In the genomic region with DNA sequence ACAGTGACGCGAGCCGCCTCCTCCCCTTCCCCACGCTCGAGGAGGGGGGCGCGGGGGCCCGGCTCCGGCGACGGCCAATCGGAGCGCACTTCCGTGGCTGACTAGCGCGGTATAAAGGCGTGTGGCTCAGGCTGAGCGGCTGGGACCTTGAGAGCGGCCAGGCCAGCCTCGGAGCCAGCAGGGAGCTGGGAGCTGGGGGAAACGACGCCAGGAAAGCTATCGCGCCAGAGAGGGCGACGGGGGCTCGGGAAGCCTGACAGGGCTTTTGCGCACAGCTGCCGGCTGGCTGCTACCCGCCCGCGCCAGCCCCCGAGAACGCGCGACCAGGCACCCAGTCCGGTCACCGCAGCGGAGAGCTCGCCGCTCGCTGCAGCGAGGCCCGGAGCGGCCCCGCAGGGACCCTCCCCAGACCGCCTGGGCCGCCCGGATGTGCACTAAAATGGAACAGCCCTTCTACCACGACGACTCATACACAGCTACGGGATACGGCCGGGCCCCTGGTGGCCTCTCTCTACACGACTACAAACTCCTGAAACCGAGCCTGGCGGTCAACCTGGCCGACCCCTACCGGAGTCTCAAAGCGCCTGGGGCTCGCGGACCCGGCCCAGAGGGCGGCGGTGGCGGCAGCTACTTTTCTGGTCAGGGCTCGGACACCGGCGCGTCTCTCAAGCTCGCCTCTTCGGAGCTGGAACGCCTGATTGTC, we compare ENCODE assay signal across 8 cellular contexts. TPM values are rescaled to one million over a fixed set of nuclear protein-coding genes. Genes with fewer than 3 reads are reported as not detected.
DNase-seq lines count a peak whose midpoint lies in the region; ATAC-seq, FAIRE-seq and TF ChIP-seq lines count a peak whose summit lies in the region.

A gene (plus strand): TSS at position 142 of the 703 bp plus-strand sequence. CDS start 286 bp downstream, at position 428.

- H3K4me3 Mint-ChIP-seq in T-cell: peak within 1 kb of the TSS; percentile 92

- peak; percentile 43 to 58 (median 54) for ATAC-seq in T-cell (replicated peaks in 1 of 4)

- peak; percentile 100 for TF ChIP-seq POLR2A in tibial nerve (IDR thresholded peaks at IDR 0.05)

- peak within 1 kb of the TSS; percentile 58; the same call in 1 of the 2 replicates for H3K27ac ChIP-seq in HEK293 (ENCODE audit: extremely low read depth, low read depth, low read length)
- peak within 1 kb of the TSS; percentile 100 for H3K27ac ChIP-seq in adipose tissue (ENCODE audit: low read depth, low read length)
- peak within 1 kb of the TSS; percentile 82 for H3K27ac ChIP-seq in cardiac muscle cell
- H3K27ac ChIP-seq in tibial nerve: peak within 1 kb of the TSS; percentile 99 to 100 (median 99)

- CTCF ChIA-PET in HEK293 (lab: Yijun Ruan, JAX): interaction anchor here (0.6 to 16.5 kb wide), 5 partner anchors 14 to 74 kb away, joined by 4 to 386 read pairs (median 5); a partner anchor contains a TSS
- CTCF ChIA-PET in T-cell (lab: Charles Lee): interaction anchor here in 1 of 2 donors (0.5 to 3.6 kb wide), 4 partner anchors 9 to 26 kb away, joined by 3 to 20 read pairs (median 6); no protein-coding TSS in a partner anchor

- POLR2A ChIA-PET in HEK293 (lab: Yijun Ruan, JAX) (interaction anchor here (0.8 to 3.6 kb wide), 19 partner anchors 8 to 142 kb away, joined by 3 to 42 read pairs (median 4); a partner anchor contains a TSS), T-cell (lab: Charles Lee) (interaction anchor here (0.5 to 3.7 kb wide), 15 partner anchors 8 to 1055 kb away, joined by 3 to 45 read pairs (median 4); a partner anchor contains a TSS)

- H3K4me1 ChIP-seq in HEK293 (ENCODE audit: control insufficient read depth, insufficient read depth, low read length): peaks cover 21% of the 10 kb centered on the region
- peaks cover 18% of the 10 kb centered on the region for H3K4me1 ChIP-seq in cardiac muscle cell (ENCODE audit: low read depth)
- H3K4me1 ChIP-seq in tibial nerve: peaks cover 0 to 62% (median 43%) of the 10 kb centered on the region in 4 donors

- peaks cover 1% of the 10 kb centered on the region for H3K36me3 Mint-ChIP-seq in T-cell

- peak within 1 kb of the TSS; percentile 96 to 99 for H3K27ac Mint-ChIP-seq in T-cell

- DNase-seq in NCI-H1436 (lab: John Stamatoyannopoulos, UW) (peak; percentile 92), T-cell (peak; percentile 88 to 99 (median 97)), cardiac muscle cell (ENCODE audit: low read depth in 1 of 2, low spot score in 1 of 2) (peak; percentile 95 to 99), pons (ENCODE audit: low spot score) (peak; percentile 97), tibial nerve (ENCODE audit: low spot score in 2 of 2) (peak; percentile 96 to 97)

- H3K36me3 ChIP-seq in HEK293 (ENCODE audit: control insufficient read depth in 2 of 2, insufficient read depth in 1 of 2, low read length in 2 of 2): no peaks in the 10 kb centered on the region; a peak in 1 of 3 replicates
- H3K36me3 ChIP-seq in cardiac muscle cell: no peaks in the 10 kb centered on the region
- H3K36me3 ChIP-seq in tibial nerve: no peaks in the 10 kb centered on the region

- H3K9me3 Mint-ChIP-seq in T-cell: no peaks in the 10 kb centered on the region

- peaks cover 40 to 49% (median 46%) of the 10 kb centered on the region in 3 donors for H3K4me1 Mint-ChIP-seq in T-cell

- TF ChIP-seq CTCF in HEK293 (tag by site-specific recombination; IDR thresholded peaks at IDR 0.05): peak; percentile 49; the same call in 1 of the 2 replicates
- TF ChIP-seq CTCF in cardiac muscle cell (IDR thresholded peaks at IDR 0.05; ENCODE audit: low read depth, low read length): no peak
- peak in 2 of 5 experiments; percentile 54 to 62 for TF ChIP-seq CTCF in tibial nerve (IDR thresholded peaks at IDR 0.05)

- H3K27me3 Mint-ChIP-seq in T-cell: no peaks in the 10 kb centered on the region

- TF ChIP-seq EP300 in tibial nerve (IDR thresholded peaks at IDR 0.05): peak; percentile 99 to 100

- H3K9me3 ChIP-seq in HEK293 (ENCODE audit: control insufficient read depth, insufficient read depth, low read depth, low read length): no peaks in the 10 kb centered on the region
- no peaks in the 10 kb centered on the region for H3K9me3 ChIP-seq in cardiac muscle cell (ENCODE audit: low read depth)
- H3K9me3 ChIP-seq in tibial nerve: no peaks in the 10 kb centered on the region

- H3K27me3 ChIP-seq in cardiac muscle cell: no peaks in the 10 kb centered on the region
- H3K27me3 ChIP-seq in tibial nerve: no peaks in the 10 kb centered on the region

- 0 to 1% (median 0%) methylated on average over 71 to 73 of the region's 73 CpGs for WGBS in adipose tissue, 3 donors
- WGBS in tibial nerve, 2 donors: 0 to 1% methylated on average over 41 to 49 of the region's 73 CpGs

- H3K4me3 ChIP-seq in HEK293 (ENCODE audit: low read depth, low read length) (peak within 1 kb of the TSS; percentile 43), cardiac muscle cell (peak within 1 kb of the TSS; percentile 42), tibial nerve (peak within 1 kb of the TSS; percentile 61 to 98 (median 79))

- peak; percentile 42 for FAIRE-seq in G401.6 (lab: Jason Lieb, UNC)

TF ChIP-seq in HEK293, 187 proteins besides CTCF, POLR2A, EP300 and RAD21 (continues in another document):
- TF ChIP-seq ZNF169 (tag by site-specific recombination; IDR thresholded peaks at IDR 0.05) (0 out of 2 replicates have a peak, but pooled peaks have one; percentile 61), ZNF76 (tag by site-specific recombination; IDR thresholded peaks at IDR 0.05; ENCODE audit: borderline replicate concordance, low read depth) (peak; percentile 70; the same call in 1 of the 2 replicates), ZNF776 (tag by site-specific recombination; IDR thresholded peaks at IDR 0.05; ENCODE audit: borderline replicate concordance) (no peak), ZFP41 (tag by site-specific recombination; IDR thresholded peaks at IDR 0.05; ENCODE audit: borderline replicate concordance) (no peak), ZFP37 (tag by site-specific recombination; IDR thresholded peaks at IDR 0.05) (peak; percentile 87), ZNF571 (tag by site-specific recombination; IDR thresholded peaks at IDR 0.05) (no peak), ZNF423 (tag by site-specific recombination; IDR thresholded peaks at IDR 0.05) (peak; percentile 70), ZFP69B (tag by site-specific recombination; IDR thresholded peaks at IDR 0.05) (peak; percentile 30; the same call in 1 of the 2 replicates), ZNF501 (tag by site-specific recombination; IDR thresholded peaks at IDR 0.05) (no peak; the same call in 1 of the 2 replicates), SP3 (tag by site-specific recombination; IDR thresholded peaks at IDR 0.05) (peak; percentile 80), ZNF24 (tag by site-specific recombination; IDR thresholded peaks at IDR 0.05) (peak; percentile 75; the same call in 1 of the 2 replicates), MEIS1 (CRISPR knock-in tag; IDR thresholded peaks at IDR 0.05; ENCODE audit: borderline replicate concordance) (no peak), BCL11B (tag by site-specific recombination; IDR thresholded peaks at IDR 0.05; ENCODE audit: low read depth) (0 out of 2 replicates have a peak, but pooled peaks have one; percentile 11)
- TF ChIP-seq, protein P1, sequence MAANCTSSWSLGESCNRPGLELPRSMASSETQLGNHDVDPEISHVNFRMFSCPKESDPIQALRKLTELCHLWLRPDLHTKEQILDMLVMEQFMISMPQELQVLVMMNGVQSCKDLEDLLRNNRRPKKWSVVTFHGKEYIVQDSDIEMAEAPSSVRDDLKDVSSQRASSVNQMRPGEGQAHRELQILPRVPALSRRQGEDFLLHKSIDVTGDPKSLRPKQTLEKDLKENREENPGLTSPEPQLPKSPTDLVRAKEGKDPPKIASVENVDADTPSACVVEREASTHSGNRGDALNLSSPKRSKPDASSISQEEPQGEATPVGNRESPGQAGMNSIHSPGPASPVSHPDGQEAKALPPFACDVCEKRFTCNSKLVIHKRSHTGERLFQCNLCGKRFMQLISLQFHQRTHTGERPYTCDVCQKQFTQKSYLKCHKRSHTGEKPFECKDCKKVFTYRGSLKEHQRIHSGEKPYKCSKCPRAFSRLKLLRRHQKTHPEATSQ (tag by site-specific recombination; IDR thresholded peaks at IDR 0.05): peak; percentile 26; the same call in 1 of the 2 replicates
- TF ChIP-seq, protein P2, sequence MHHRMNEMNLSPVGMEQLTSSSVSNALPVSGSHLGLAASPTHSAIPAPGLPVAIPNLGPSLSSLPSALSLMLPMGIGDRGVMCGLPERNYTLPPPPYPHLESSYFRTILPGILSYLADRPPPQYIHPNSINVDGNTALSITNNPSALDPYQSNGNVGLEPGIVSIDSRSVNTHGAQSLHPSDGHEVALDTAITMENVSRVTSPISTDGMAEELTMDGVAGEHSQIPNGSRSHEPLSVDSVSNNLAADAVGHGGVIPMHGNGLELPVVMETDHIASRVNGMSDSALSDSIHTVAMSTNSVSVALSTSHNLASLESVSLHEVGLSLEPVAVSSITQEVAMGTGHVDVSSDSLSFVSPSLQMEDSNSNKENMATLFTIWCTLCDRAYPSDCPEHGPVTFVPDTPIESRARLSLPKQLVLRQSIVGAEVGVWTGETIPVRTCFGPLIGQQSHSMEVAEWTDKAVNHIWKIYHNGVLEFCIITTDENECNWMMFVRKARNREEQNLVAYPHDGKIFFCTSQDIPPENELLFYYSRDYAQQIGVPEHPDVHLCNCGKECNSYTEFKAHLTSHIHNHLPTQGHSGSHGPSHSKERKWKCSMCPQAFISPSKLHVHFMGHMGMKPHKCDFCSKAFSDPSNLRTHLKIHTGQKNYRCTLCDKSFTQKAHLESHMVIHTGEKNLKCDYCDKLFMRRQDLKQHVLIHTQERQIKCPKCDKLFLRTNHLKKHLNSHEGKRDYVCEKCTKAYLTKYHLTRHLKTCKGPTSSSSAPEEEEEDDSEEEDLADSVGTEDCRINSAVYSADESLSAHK (tag by site-specific recombination; IDR thresholded peaks at IDR 0.05): peak; percentile 64

RNA-seq across cellular contexts. Expression of the gene that starts here (rescaled TPM):
- total RNA-seq in T-cell: 1,000 to 10,000 TPM in 2 of 5 donors, 100 to 1,000 TPM in 3; 117 to 2,289 (median 138) TPM
- polyA plus RNA-seq in adipose tissue: 1,000 to 10,000 TPM in 2 of 3 donors, 100 to 1,000 TPM in 1; 120 to 1,553 (median 1,136) TPM
- total RNA-seq in cardiac muscle cell: 57.6 and 103 TPM in 2 replicates
- polyA plus RNA-seq in cardiac muscle cell: 37.2 and 48.3 TPM in 2 replicates
- 100 to 1,000 TPM; 421 to 676 (median 613) TPM for total RNA-seq in tibial nerve

Comparison
In these comparisons a context has a peak if more than half of its experiments do, and no peak if none do; other contexts are left out.
1. Peak in every context shown above with its lines: DNase-seq, ATAC-seq, H3K4me3 ChIP-seq and H3K27ac ChIP-seq.